8 cellular contexts compared by ENCODE assay signal in the genomic region with DNA sequence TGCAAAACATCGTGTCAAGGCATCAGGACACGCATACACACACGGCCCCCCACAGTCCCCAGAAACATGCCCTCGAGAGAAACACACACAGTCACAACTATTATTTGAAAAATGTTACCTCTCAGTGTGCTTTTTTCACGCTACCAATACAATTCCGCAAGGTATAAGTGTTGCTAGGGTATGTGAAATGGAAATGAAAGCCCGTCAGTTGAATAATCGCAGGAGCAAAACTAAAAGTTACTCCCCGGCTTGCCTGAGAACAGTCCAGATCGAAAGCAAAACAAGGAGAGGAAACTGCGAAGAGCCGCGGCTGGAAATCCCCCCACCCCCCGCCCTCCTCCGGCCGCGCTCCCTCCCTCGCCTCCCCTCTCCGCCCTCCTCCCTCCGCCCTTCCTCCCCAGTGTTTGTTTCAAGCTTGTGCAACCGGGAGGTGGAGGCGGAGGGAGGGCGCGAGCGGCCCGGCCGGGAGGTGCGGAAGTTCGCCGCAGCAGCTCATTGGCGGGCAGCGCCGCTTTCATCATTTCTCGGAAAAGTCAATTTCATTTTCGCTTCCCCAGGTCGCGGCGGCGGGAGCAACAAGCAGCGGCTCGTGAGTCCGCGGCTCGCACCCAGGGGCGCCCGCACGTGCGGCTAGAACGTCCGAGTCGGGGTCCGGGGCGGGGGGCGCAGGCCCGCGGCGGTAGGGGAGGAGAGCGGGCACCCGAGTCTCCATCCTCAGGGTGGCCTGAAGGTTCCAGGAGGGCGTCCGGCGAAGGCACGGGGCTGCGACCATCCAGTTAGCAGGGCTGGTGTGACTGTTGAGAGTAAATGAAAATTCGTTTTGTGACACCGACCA. TPM values are rescaled to one million over a fixed set of nuclear protein-coding genes. Genes with fewer than 3 reads are reported as not detected.
A peak's percentile ranks its signal among the peaks of the same experiment; 100 is the strongest.
DNase-seq lines count a peak whose midpoint lies in the region; ATAC-seq lines count a peak whose summit lies in the region.

A gene (minus strand): TSS at position 290 of the 835 bp plus-strand sequence. CDS start 45,486 bp downstream, outside the sequence.

- peak within 1 kb of the TSS; percentile 96 to 100 (median 99) for H3K4me3 Mint-ChIP-seq in immature natural killer cell

- DNase-seq in AG08396 (ENCODE audit: low spot score): peak; percentile 98
- peak; percentile 94 for DNase-seq in NCI-H226
- peak; percentile 87 to 96 (median 92) for DNase-seq in activated CD4-positive, CD25-positive, alpha-beta regulatory T cell (lab: John Stamatoyannopoulos, UW)
- DNase-seq in caudate nucleus (lab: John Stamatoyannopoulos, UW): peak; percentile 40 to 97 (median 91)
- DNase-seq in immature natural killer cell: peak; percentile 94 to 96 (median 96)
- DNase-seq in smooth muscle cell of the brain vasculature (ENCODE audit: low read depth, low spot score): peak; percentile 94

- H3K36me3 Mint-ChIP-seq in immature natural killer cell: peaks cover 0 to 12% (median 3%) of the 10 kb centered on the region in 3 donors

- H3K27ac ChIP-seq in caudate nucleus (ENCODE audit: low read depth, low read length): peak within 1 kb of the TSS; percentile 93

- peaks cover 54 to 73% of the 10 kb centered on the region in 2 donors for H3K4me1 Mint-ChIP-seq in immature natural killer cell

- H3K27ac Mint-ChIP-seq in immature natural killer cell: peak within 1 kb of the TSS; percentile 96 to 99 (median 98)

- peaks cover 8 to 29% (median 17%) of the 10 kb centered on the region in 3 donors for H3K27me3 Mint-ChIP-seq in immature natural killer cell (ENCODE audit: low read depth in 3 of 3)

- peak; percentile 57 for ATAC-seq in GM19023 (IDR thresholded peaks at IDR 0.05; ENCODE audit: unreplicated experiment)
- ATAC-seq in HG03196 (IDR thresholded peaks at IDR 0.05; ENCODE audit: unreplicated experiment): peak; percentile 62

- no peaks in the 10 kb centered on the region for H3K9me3 Mint-ChIP-seq in immature natural killer cell

RNA-seq across cellular contexts. Expression of the gene that starts here (rescaled TPM):
- polyA plus RNA-seq in immature natural killer cell: 100 to 1,000 TPM in 1 of 3 donors, 10 to 100 TPM in 2; 68.5 to 103 (median 76.9) TPM

Comparison
In these comparisons a context has a peak if more than half of its experiments do, and no peak if none do; other contexts are left out.
1. Peak in every context shown above with its lines: DNase-seq, ATAC-seq and H3K27ac ChIP-seq.